Comparison of ENCODE assay signal across 7 cellular contexts in the genomic region with DNA sequence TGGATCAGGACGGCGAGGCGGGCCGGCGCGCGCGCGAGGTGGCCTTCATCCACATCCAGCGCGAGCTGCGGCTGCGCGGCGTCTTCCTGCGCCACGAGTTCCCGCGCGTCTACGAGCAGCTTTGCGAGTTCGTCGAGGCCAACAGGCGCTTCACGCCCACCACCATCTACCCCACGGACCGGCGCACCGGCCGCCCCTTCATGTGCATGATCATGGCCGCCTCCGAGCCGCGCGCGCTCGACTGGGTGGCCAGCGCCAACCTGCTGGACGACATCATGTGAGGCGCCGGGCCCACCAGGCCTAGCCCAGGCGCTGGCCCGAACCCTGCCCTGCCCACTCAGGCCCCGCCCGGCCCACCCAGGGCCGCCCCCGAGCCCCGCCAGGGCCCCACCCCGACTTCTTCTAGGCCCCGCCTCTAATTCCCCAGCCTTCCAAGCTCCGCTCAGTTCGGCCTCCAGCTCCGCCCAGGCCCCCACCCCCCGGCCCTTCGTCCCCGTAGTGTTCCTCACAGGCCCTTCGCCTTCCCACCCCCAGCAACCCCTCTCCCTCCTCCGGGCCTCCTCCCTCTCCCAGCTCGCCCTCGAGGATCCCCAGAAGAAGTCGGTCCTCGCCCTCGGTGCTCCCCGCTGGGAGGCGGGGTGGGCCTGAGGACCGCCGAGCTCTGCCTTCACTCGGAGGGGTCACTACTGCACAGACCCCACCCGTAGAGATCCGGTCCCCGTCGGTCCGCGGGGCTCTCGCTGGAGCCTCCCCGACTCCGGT. TPM values are rescaled to one million over a fixed set of nuclear protein-coding genes. Genes with fewer than 3 reads are reported as not detected.
DNase-seq lines count a peak whose midpoint lies in the region; ATAC-seq and TF ChIP-seq lines count a peak whose summit lies in the region.

No MANE protein-coding gene starts in this region.

- H3K36me3 ChIP-seq in brain microvascular endothelial cell (replicated peaks) (peaks cover 17% of the 10 kb centered on the region), stomach (peaks cover 8 to 12% (median 10%) of the 10 kb centered on the region in 4 donors)

- no peak for TF ChIP-seq POLR2A in stomach (IDR thresholded peaks at IDR 0.05)

- in situ Hi-C loops in brain microvascular endothelial cell (cut with HindIII; ENCODE audit: low pct_ligation_motif_present, low sequenced_read_pairs): no loop called here

- H3K4me3 Mint-ChIP-seq in immature natural killer cell: peak overlapping the region; percentile 87 to 93 (median 91)

- H3K4me1 ChIP-seq in stomach: peaks cover 56 to 88% (median 87%) of the 10 kb centered on the region in 4 donors

- no peak for TF ChIP-seq EP300 in stomach (IDR thresholded peaks at IDR 0.05)

- ATAC-seq in GM18502 (IDR thresholded peaks at IDR 0.05; ENCODE audit: poor library complexity, unreplicated experiment): no peak

- H3K4me3 ChIP-seq in GM12875 (ENCODE audit: low read depth, low read length) (peak overlapping the region; percentile 64), brain microvascular endothelial cell (ENCODE audit: low read depth, low read length) (peak overlapping the region; percentile 79), stomach (peak overlapping the region; percentile 55 to 85 (median 61))

- H3K4me1 Mint-ChIP-seq in immature natural killer cell: peaks cover 11 to 20% of the 10 kb centered on the region in 2 donors

- no peaks in the 10 kb centered on the region for H3K9me3 ChIP-seq in stomach

- H3K27ac Mint-ChIP-seq in immature natural killer cell: peak overlapping the region; percentile 77 to 95 (median 91)

- peak; percentile 56 for DNase-seq in NCI-H460 (ENCODE audit: extremely low read depth, low read depth)
- peak; percentile 19 for DNase-seq in brain microvascular endothelial cell
- DNase-seq in immature natural killer cell: no peak
- DNase-seq in stomach: peak; percentile 65
- DNase-seq in occipital lobe (lab: John Stamatoyannopoulos, UW): no peak

- 1 to 4% (median 2%) methylated on average over 17 to 75 of the region's 78 CpGs for WGBS in stomach, 5 donors

- H3K27me3 ChIP-seq in brain microvascular endothelial cell (replicated peaks) (peaks cover 15% of the 10 kb centered on the region), stomach (peaks cover 12 to 62% (median 41%) of the 10 kb centered on the region in 3 donors)

- TF ChIP-seq CTCF in GM12875 (IDR thresholded peaks at IDR 0.05; ENCODE audit: borderline replicate concordance, insufficient read depth, low read depth, low read length): no peak
- no peak for TF ChIP-seq CTCF in brain microvascular endothelial cell (IDR thresholded peaks at IDR 0.05; ENCODE audit: low read depth, low read length, missing control alignments)
- no peak for TF ChIP-seq CTCF in stomach (IDR thresholded peaks at IDR 0.05)

- H3K36me3 Mint-ChIP-seq in immature natural killer cell: peaks cover 0 to 3% (median 0%) of the 10 kb centered on the region in 3 donors

- intact Hi-C loops in stomach (cut with DNase I; ENCODE audit: low total_unique reads): no loop called here

- no peaks in the 10 kb centered on the region for H3K9me3 Mint-ChIP-seq in immature natural killer cell

- no peak overlapping the region for H3K27ac ChIP-seq in brain microvascular endothelial cell
- H3K27ac ChIP-seq in stomach: peak overlapping the region; percentile 85 to 99 (median 92)

- peaks cover 30 to 49% (median 38%) of the 10 kb centered on the region in 3 donors for H3K27me3 Mint-ChIP-seq in immature natural killer cell (ENCODE audit: low read depth in 3 of 3)

RNA-seq across cellular contexts. Expression of a gene that starts 2.0 kb away (rescaled TPM):
- 132 and 134 TPM in 2 replicates for total RNA-seq in NCI-H460 (2014; rRNA removed; shearing (Covaris generic))
- polyA plus RNA-seq in NCI-H460 (2014; cell fraction: nucleus; rRNA removed): 175 and 261 TPM in 2 replicates
- polyA plus RNA-seq in immature natural killer cell: 100 to 1,000 TPM; 127 to 212 (median 166) TPM
- 10 to 100 TPM; 31.5 to 45.5 (median 38.8) TPM for total RNA-seq in stomach
- 100 to 1,000 TPM; 151 to 168 (median 156) TPM for polyA plus RNA-seq in stomach
- 76.9 TPM for total RNA-seq in occipital lobe

RNA-seq across cellular contexts. Expression of a gene that starts 4.9 kb away (rescaled TPM):
- 4.4 and 4.5 TPM in 2 replicates for total RNA-seq in NCI-H460 (2014; rRNA removed; shearing (Covaris generic))
- polyA plus RNA-seq in NCI-H460 (2014; cell fraction: nucleus; rRNA removed): 26.9 and 32.1 TPM in 2 replicates
- under 1 TPM in 1 of 3 donors, not detected in 2; 0.19 TPM for polyA plus RNA-seq in immature natural killer cell
- 100 to 1,000 TPM in 1 of 5 donors, 1 to 10 TPM in 4; 1.8 to 317 (median 5.8) TPM for total RNA-seq in stomach
- 10 to 100 TPM in 1 of 3 donors, 1 to 10 TPM in 2; 1.1 to 11.2 (median 3.1) TPM for polyA plus RNA-seq in stomach
- 2.5 TPM for total RNA-seq in occipital lobe

RNA-seq across cellular contexts. Expression of a gene that starts 5.0 kb away (rescaled TPM):
- 2.6 and 2.7 TPM in 2 replicates for total RNA-seq in NCI-H460 (2014; rRNA removed; shearing (Covaris generic))
- polyA plus RNA-seq in NCI-H460 (2014; cell fraction: nucleus; rRNA removed): 23.7 and 40.1 TPM in 2 replicates
- under 1 TPM; 0.09 to 1.00 (median 0.82) TPM for polyA plus RNA-seq in immature natural killer cell
- total RNA-seq in stomach: 10 to 100 TPM in 2 of 5 donors, 1 to 10 TPM in 3; 1.4 to 37.4 (median 9.3) TPM
- 1 to 10 TPM in 2 of 3 donors, under 1 TPM in 1; 0.46 to 3.3 (median 1.5) TPM for polyA plus RNA-seq in stomach
- 0.94 TPM for total RNA-seq in occipital lobe

RNA-seq across cellular contexts. Expression of a gene that starts 18.9 kb away (rescaled TPM):
- total RNA-seq in NCI-H460 (2014; rRNA removed; shearing (Covaris generic)): 309 and 321 TPM in 2 replicates
- 207 and 238 TPM in 2 replicates for polyA plus RNA-seq in NCI-H460 (2014; cell fraction: nucleus; rRNA removed)
- polyA plus RNA-seq in immature natural killer cell (100 to 1,000 TPM; 309 to 463 (median 411) TPM), stomach (100 to 1,000 TPM; 572 to 798 (median 789) TPM)
- total RNA-seq in stomach (100 to 1,000 TPM; 132 to 229 (median 208) TPM), occipital lobe (96.2 TPM)

RNA-seq across cellular contexts. Expression of a gene that starts 39.1 kb away (rescaled TPM):
- total RNA-seq in NCI-H460 (2014; rRNA removed; shearing (Covaris generic)): 12.1 and 17.9 TPM in 2 replicates
- 44.4 and 47.0 TPM in 2 replicates for polyA plus RNA-seq in NCI-H460 (2014; cell fraction: nucleus; rRNA removed)
- polyA plus RNA-seq in immature natural killer cell (10 to 100 TPM in 2 of 3 donors, 1 to 10 TPM in 1; 7.6 to 32.7 (median 11.0) TPM), stomach (10 to 100 TPM; 10.0 to 12.1 (median 11.3) TPM)
- total RNA-seq in stomach (100 to 1,000 TPM in 1 of 5 donors, 10 to 100 TPM in 2, 1 to 10 TPM in 2; 5.5 to 248 (median 12.8) TPM), occipital lobe (8.9 TPM)

Comparison
In these comparisons a context has a peak if more than half of its experiments do, and no peak if none do; other contexts are left out.
1. DNase-seq: peak in NCI-H460 (single experiment), brain microvascular endothelial cell (single experiment) and stomach (single experiment); none in immature natural killer cell (0 of 3) and occipital lobe (single experiment).
2. Peak in every context shown above with its lines, with median percentiles within 50 percentile points of each other: H3K4me3 ChIP-seq.